ENCODE assay signal across 17 cellular contexts in the genomic region with DNA sequence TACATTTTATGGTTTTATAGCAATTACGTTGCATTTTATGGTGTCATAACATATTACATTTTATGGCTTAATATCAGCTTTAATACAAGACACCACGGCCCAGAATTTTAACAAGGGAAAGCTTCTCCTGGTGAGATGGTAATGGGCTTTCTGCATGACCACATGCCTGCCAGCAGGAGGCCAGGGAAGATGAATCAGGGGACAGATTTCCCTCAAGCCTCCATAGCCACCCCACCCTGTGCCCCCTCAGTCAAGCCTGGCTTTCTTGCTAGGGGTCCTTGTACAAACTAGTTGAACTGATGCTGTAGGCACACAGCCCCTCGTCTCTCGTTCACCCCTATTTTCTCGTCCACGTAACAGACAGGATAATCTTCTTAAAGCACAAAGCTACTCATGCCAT. TPM values are rescaled to one million over a fixed set of nuclear protein-coding genes. Genes with fewer than 3 reads are reported as not detected.
DNase-seq lines count a peak whose midpoint lies in the region; ATAC-seq and TF ChIP-seq lines count a peak whose summit lies in the region.
"Had no signal": no experiment of that assay in that cellular context is flagged by ENCODE, and none has a peak within 500 bp of the region (broad histone marks: within the 10 kb centered on the region; RNA-seq: fewer than 3 reads in every experiment).

No MANE protein-coding gene starts in this region.

- no peaks in the 10 kb centered on the region for H3K27me3 ChIP-seq in left ventricle myocardium inferior (ENCODE audit: low read depth)
- H3K27me3 ChIP-seq in PC-3 (ENCODE audit: low read length) = peaks cover 17% of the 10 kb centered on the region; the same call in 1 of the 2 replicates
- H3K27me3 ChIP-seq: BLaER1, uterus had no signal

- ATAC-seq in Right ventricle myocardium inferior (no peak), PC-3 (no peak)
- ATAC-seq: activated T-cell treated with anti-CD3 and anti-CD28 coated beads, Interleukin-2, amount 50 U/mL, for 72 hours; stimulated activated memory B cell treated with anti-CD40 and anti-IgM and Interleukin-4, amounts not matched to agents 10 μg/mL and 1 μg/mL and 100 μg/mL, for 72 hours had no signal

- BruUV-seq in PC-3 (replicated peaks; lab: Mats Ljungman, UMichigan) = no TSS peak

- H3K4me3 ChIP-seq in left ventricle myocardium inferior (no peak overlapping the region), PC-3 (ENCODE audit: low read length) (no peak overlapping the region), fibroblast of villous mesenchyme (ENCODE audit: low read depth, low read length) (no peak overlapping the region)
- H3K4me3 ChIP-seq: BLaER1, uterus had no signal

- no peaks in the 10 kb centered on the region for H3K9me3 ChIP-seq in left ventricle myocardium inferior (replicated peaks)
- H3K9me3 ChIP-seq in PC-3 (ENCODE audit: low read length) = no peaks in the 10 kb centered on the region
- H3K9me3 ChIP-seq: BLaER1, uterus had no signal

- POLR2A ChIA-PET in PC-3 (lab: Charles Lee; ENCODE audit: unreplicated experiment) = no interaction called here

- intact Hi-C loops in left ventricle myocardium inferior (cut with micrococcal nuclease) = no loop called here
- intact Hi-C loops in Right ventricle myocardium inferior (cut with DNase I) = no loop called here
- intact Hi-C loops in PC-3 (cut with micrococcal nuclease) = no loop called here

- CTCF ChIA-PET in PC-3 (lab: Charles Lee) = no interaction called here

- no peak overlapping the region for H3K4me2 ChIP-seq in PC-3 (ENCODE audit: low read length)
- H3K4me2 ChIP-seq: BLaER1 had no signal

- H3K79me2 ChIP-seq in PC-3 (ENCODE audit: low read length) = no peaks in the 10 kb centered on the region

- no peaks in the 10 kb centered on the region for H3F3A ChIP-seq in PC-3 (ENCODE audit: low read length, unreplicated experiment)

- DNase-seq in left ventricle myocardium inferior (no peak), Right ventricle myocardium inferior (ENCODE audit: missing footprints) (no peak), PC-3 (no peak), fibroblast of villous mesenchyme (ENCODE audit: low read depth) (no peak), NCI-H2171 treated with DMSO at 0.1 percent for 48 hours (lab: John Stamatoyannopoulos, UW) (no peak), retina (no peak), cerebellar cortex (ENCODE audit: low spot score) (no peak), putamen (ENCODE audit: low spot score) (no peak)
- DNase-seq: activated CD4-positive, alpha-beta T cell treated with anti-CD3 and anti-CD28 coated beads for 1 hour; activated T-cell treated with anti-CD3 and anti-CD28 coated beads, Interleukin-2, amount 50 U/mL, for 72 hours; amygdala; head of caudate nucleus; NCI-H774; stimulated activated CD4-positive, alpha-beta T cell treated with anti-CD3 and anti-CD28 coated beads, Interleukin-2, amount 100 ng/mL, for 48 hours; uterus had no signal

- H2AFZ ChIP-seq in PC-3 (ENCODE audit: low read length) = no peak overlapping the region

- TF ChIP-seq CTCF in left ventricle myocardium inferior (IDR thresholded peaks at IDR 0.05; ENCODE audit: borderline replicate concordance) = peak; percentile 56
- TF ChIP-seq CTCF in PC-3 (conservative IDR thresholded peaks at IDR 0.05; ENCODE audit: low read depth, low read length) = peak; percentile 49; the same call in 1 of the 2 replicates
- peak; percentile 23 for TF ChIP-seq CTCF in fibroblast of villous mesenchyme (IDR thresholded peaks at IDR 0.05; ENCODE audit: insufficient read depth, low read depth, low read length)

- no peak overlapping the region for H3K27ac ChIP-seq in left ventricle myocardium inferior (replicated peaks)
- H3K27ac ChIP-seq in PC-3 (ENCODE audit: low read length) = no peak overlapping the region
- H3K27ac ChIP-seq: BLaER1, uterus had no signal

- no peaks in the 10 kb centered on the region for H3K9me2 ChIP-seq in PC-3 (replicated peaks; ENCODE audit: low read length)

- H3K36me3 ChIP-seq in left ventricle myocardium inferior = no peaks in the 10 kb centered on the region
- H3K36me3 ChIP-seq in PC-3 (ENCODE audit: low read depth, low read length) = no peaks in the 10 kb centered on the region
- H3K36me3 ChIP-seq: BLaER1, uterus had no signal

- H3K9ac ChIP-seq in PC-3 (ENCODE audit: low read length) = no peak overlapping the region
- H3K9ac ChIP-seq: BLaER1 had no signal

- H3K4me1 ChIP-seq in left ventricle myocardium inferior (peaks cover 8% of the 10 kb centered on the region), PC-3 (ENCODE audit: insufficient read depth, low read length) (no peaks in the 10 kb centered on the region)
- H3K4me1 ChIP-seq: BLaER1, uterus had no signal

- no peaks in the 10 kb centered on the region for H4K20me1 ChIP-seq in PC-3 (ENCODE audit: low read length)
- H4K20me1 ChIP-seq: BLaER1 had no signal

RNA-seq across cellular contexts. Expression of gene HSPB8, which starts 56.6 kb away (rescaled TPM):
- total RNA-seq in left ventricle myocardium inferior (512 TPM), Right ventricle myocardium inferior (572 TPM), PC-3 (2014; rRNA removed) (8.4 and 11.4 TPM in 2 replicates), fibroblast of villous mesenchyme (11.6 and 22.0 TPM in 2 replicates)
- total RNA-seq: activated T-cell treated with anti-CD3 and anti-CD28 coated beads, Interleukin-2, amount 50 U/mL, for 72 hours had no signal

Comparison
In these comparisons a context has a peak if more than half of its experiments do, and no peak if none do; other contexts are left out.
1. RNA of gene HSPB8, which starts 56.6 kb away (total RNA-seq): 572 TPM in Right ventricle myocardium inferior (single experiment) and 512 TPM in left ventricle myocardium inferior (single experiment); 11.6 to 22.0 TPM in fibroblast of villous mesenchyme and 8.4 to 11.4 TPM in PC-3; every median in the first group is over 10 times any median in the second.
2. Peak in every context shown above with its lines, with median percentiles within 50 percentile points of each other: CTCF ChIP-seq.